In the genomic region with DNA sequence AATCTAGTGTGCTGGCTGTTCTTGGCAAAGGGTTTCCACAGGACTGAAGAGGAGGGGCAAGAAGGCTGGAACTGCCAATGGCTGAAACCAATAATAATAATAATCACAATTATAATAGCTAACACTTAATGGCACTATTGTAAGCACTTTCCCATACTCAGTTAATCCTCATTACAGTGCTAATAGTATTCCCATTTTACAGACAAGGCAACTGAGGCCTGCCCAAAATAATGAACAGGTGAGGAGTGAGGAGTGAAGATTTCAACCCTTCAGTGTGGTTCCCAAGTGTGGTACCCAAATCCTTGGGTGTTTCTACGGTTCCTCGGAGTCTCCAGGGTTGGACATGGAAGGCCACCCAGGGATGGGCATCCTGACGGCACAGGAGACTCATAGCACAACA, we compare ENCODE assay signal across 19 cellular contexts.
"Had no signal": no experiment of that assay in that cellular context is flagged by ENCODE, and none has a peak within 500 bp of the region (broad histone marks: within the 10 kb centered on the region; RNA-seq: fewer than 3 reads in every experiment).

No MANE protein-coding gene starts in this region.

- H3K27ac ChIP-seq: esophagus squamous epithelium, gastroesophageal sphincter, pancreas, stomach, thoracic aorta, transverse colon had no signal

- H3K4me2 ChIP-seq: smooth muscle cell had no signal

- H3K4me3 Mint-ChIP-seq: naive thymus-derived CD4-positive, alpha-beta T cell; neural crest cell had no signal

- H3K27ac Mint-ChIP-seq: progenitor cell of endocrine pancreas had no signal

- H3K4me3 ChIP-seq: esophagus squamous epithelium, gastroesophageal sphincter, pancreas, smooth muscle cell, stomach, thoracic aorta, transverse colon had no signal

- FAIRE-seq: pancreas had no signal

- H3K27me3 Mint-ChIP-seq: naive thymus-derived CD4-positive, alpha-beta T cell; progenitor cell of endocrine pancreas had no signal

- H3K36me3 ChIP-seq: esophagus squamous epithelium, gastroesophageal sphincter, pancreas, stomach, thoracic aorta, transverse colon had no signal

- DNase-seq: esophagus squamous epithelium; foreskin fibroblast; glutamatergic neuron; islet precursor cell; mammary epithelial cell; naive thymus-derived CD4-positive, alpha-beta T cell; nucleus accumbens; pancreas; right cardiac atrium; stimulated activated CD4-positive, alpha-beta T cell treated with anti-CD3 and anti-CD28 coated beads, Interleukin-2, amount 100 ng/mL, for 48 hours; stomach; substantia nigra; transverse colon had no signal

- H3K9me3 ChIP-seq: esophagus squamous epithelium, gastroesophageal sphincter, pancreas, stomach, thoracic aorta, transverse colon had no signal

- H3K27me3 ChIP-seq: esophagus squamous epithelium, gastroesophageal sphincter, pancreas, stomach, transverse colon had no signal

- H3K4me1 ChIP-seq: gastroesophageal sphincter, pancreas, transverse colon had no signal

- ATAC-seq: gastroesophageal sphincter; left lobe of liver; naive thymus-derived CD4-positive, alpha-beta T cell; pancreas; right cardiac atrium had no signal

- H3K4me1 Mint-ChIP-seq: neural crest cell had no signal

- H3K9me3 Mint-ChIP-seq: naive thymus-derived CD4-positive, alpha-beta T cell; neural crest cell had no signal
